27 cellular contexts compared by ENCODE assay signal in genomic region chr4:176198316-176198903, GRCh38. TPM values are rescaled to one million over a fixed set of nuclear protein-coding genes. Genes with fewer than 3 reads are reported as not detected.
DNase-seq lines count a peak whose midpoint lies in the region; ATAC-seq, FAIRE-seq and TF ChIP-seq lines count a peak whose summit lies in the region.
"Had no signal": no experiment of that assay in that cellular context is flagged by ENCODE, and none has a peak within 500 bp of the region (broad histone marks: within the 10 kb centered on the region; RNA-seq: fewer than 3 reads in every experiment).

No MANE protein-coding gene starts in this region.

- TF ChIP-seq CTCF in H1 (IDR thresholded peaks at IDR 0.05; ENCODE audit: control extremely low read depth in 1 of 3, insufficient read depth in 1 of 3, low read depth in 1 of 3, low read length in 3 of 3) = no peak
- TF ChIP-seq CTCF in osteoblast (IDR thresholded peaks at IDR 0.05; ENCODE audit: extremely low read depth, low read depth, low read length) = no peak

- POLR2A ChIA-PET in H1 (lab: Charles Lee; ENCODE audit: partially characterized antibody) = no interaction called here

- H4K20me1 ChIP-seq in H1 (replicated peaks in 1 of 2; ENCODE audit: control insufficient read depth in 1 of 2, insufficient read depth in 2 of 2, low read length in 2 of 2) (no peaks in the 10 kb centered on the region), osteoblast (ENCODE audit: insufficient read depth, low read length) (no peaks in the 10 kb centered on the region)

- no peak overlapping the region for H3K23ac ChIP-seq in H1 (ENCODE audit: insufficient read length)

- H2BK15ac ChIP-seq in H1 (ENCODE audit: low read length) = no peak overlapping the region

- no peak for FAIRE-seq in H1 (lab: Jason Lieb, UNC)
- FAIRE-seq: astrocyte, GM12892 had no signal

- H3K4me2 ChIP-seq in H1 (ENCODE audit: insufficient read depth in 1 of 2, low read depth in 2 of 2, low read length in 2 of 2) (no peak overlapping the region), osteoblast (ENCODE audit: insufficient read depth, low read length) (no peak overlapping the region)

- H3K4me3 ChIP-seq in H1 (ENCODE audit: extremely low read depth in 1 of 4, insufficient read depth in 2 of 4, low read depth in 3 of 4, low read length in 4 of 4) = no peak overlapping the region
- no peak overlapping the region for H3K4me3 ChIP-seq in osteoblast (ENCODE audit: insufficient read depth, low read length)
- H3K4me3 ChIP-seq: skin epidermis, testis had no signal

- intact Hi-C loops in sciatic nerve (cut with DNase I) = no loop called here

- H3K79me2 ChIP-seq in H1 (ENCODE audit: control insufficient read depth in 1 of 2, insufficient read depth in 2 of 2, low read length in 2 of 2) (no peaks in the 10 kb centered on the region), osteoblast (ENCODE audit: insufficient read depth, low read length) (no peaks in the 10 kb centered on the region)

- DNase-seq in DMS 273 (lab: John Stamatoyannopoulos, UW; ENCODE audit: unreplicated experiment) (peak; percentile 12), DMS 273 treated with DMSO at 0.1 percent for 48 hours (lab: John Stamatoyannopoulos, UW) (no peak), NCI-H1105 treated with DMSO at 0.1 percent for 48 hours (lab: John Stamatoyannopoulos, UW) (peak; percentile 58), H1 (ENCODE audit: low read depth in 1 of 2, low spot score in 2 of 2) (no peak), osteoblast (ENCODE audit: insufficient read length, low spot score, missing footprints) (no peak), sciatic nerve (ENCODE audit: low spot score) (no peak)
- DNase-seq: activated CD4-positive, alpha-beta T cell treated with anti-CD3 and anti-CD28 coated beads, Interleukin-2, amount 10 ng/mL, durations not matched to agents 24 days and 14 days; activated CD8-positive, alpha-beta memory T cell treated with anti-CD3 and anti-CD28 coated beads, Interleukin-2, amount 10 ng/mL, durations not matched to agents 7 days and 5 days; activated naive CD8-positive, alpha-beta T cell treated with anti-CD3 and anti-CD28 coated beads for 36 hours; CD4-positive, alpha-beta T cell; central memory CD4-positive, alpha-beta T cell; dermis blood vessel endothelial cell; head of caudate nucleus; NCI-H1048; NCI-H2171; nephron progenitor cell; posterior cingulate gyrus; testis had no signal

- CTCF ChIA-PET in H1 (lab: Charles Lee; ENCODE audit: partially characterized antibody) = interaction anchor here (1.0 to 1.7 kb wide), 4 partner anchors 9 to 143 kb away, joined by 3 to 5 read pairs (median 4); no protein-coding TSS in a partner anchor

- H3K36me3 ChIP-seq in H1 (ENCODE audit: control insufficient read depth in 2 of 4, insufficient read depth in 4 of 4, low read length in 3 of 4) (no peaks in the 10 kb centered on the region), osteoblast (ENCODE audit: insufficient read depth, low read length) (no peaks in the 10 kb centered on the region)

- no peak overlapping the region for H2AK5ac ChIP-seq in H1 (ENCODE audit: low read depth, low read length)

- H3K9ac ChIP-seq in H1 (replicated peaks in 1 of 4; ENCODE audit: extremely low read depth in 1 of 4, low read depth in 3 of 4, low read length in 3 of 4) = no peak overlapping the region; a peak in 1 of 7 replicates

- no peak overlapping the region for H2BK12ac ChIP-seq in H1 (ENCODE audit: low read depth, low read length)

- no peaks in the 10 kb centered on the region for H3K79me1 ChIP-seq in H1 (ENCODE audit: low read depth, low read length)

- H3K27ac ChIP-seq in H1 (ENCODE audit: low read depth, low read length) = no peak overlapping the region
- no peak overlapping the region for H3K27ac ChIP-seq in osteoblast (ENCODE audit: low read depth, low read length)
- H3K27ac ChIP-seq: 22Rv1, skin epidermis, testis had no signal

- H3K56ac ChIP-seq in H1 (replicated peaks; ENCODE audit: insufficient read length, low read depth, low read length) = no peak overlapping the region

- no peaks in the 10 kb centered on the region for H3K9me3 ChIP-seq in H1 (ENCODE audit: insufficient read depth in 2 of 2, low read depth in 1 of 2, low read length in 1 of 2)
- no peaks in the 10 kb centered on the region for H3K9me3 ChIP-seq in osteoblast (ENCODE audit: low read depth, low read length)
- H3K9me3 ChIP-seq: testis had no signal

- 80% methylated on average over 8 of the region's 8 CpGs; no CpG with 5 or more reads in 1 of the 2 experiments for WGBS in H1 (ENCODE audit: extremely low coverage in 1 of 2, insufficient coverage in 1 of 2, insufficient read length in 1 of 2, insufficient replicate concordance in 2 of 2, low coverage in 1 of 2, low lambda C conversion rate in 2 of 2, missing lambda C conversion rate in 1 of 2), 2 experiments

- no peak overlapping the region for H4K91ac ChIP-seq in H1 (replicated peaks; ENCODE audit: insufficient read length, low read length)

- H2AFZ ChIP-seq in H1 (ENCODE audit: low read length) (peak overlapping the region; percentile 65; the same call in 1 of the 2 replicates), osteoblast (ENCODE audit: low read length) (peak overlapping the region; percentile 39)

- peaks cover 2% of the 10 kb centered on the region; the same call in 1 of the 2 replicates for H3K23me2 ChIP-seq in H1 (ENCODE audit: low read depth, low read length)

- no peak overlapping the region for H2BK20ac ChIP-seq in H1 (ENCODE audit: low read length)

- no peak for TF ChIP-seq EP300 in H1 (IDR thresholded peaks at IDR 0.05; ENCODE audit: borderline replicate concordance in 1 of 2, low read depth in 2 of 2, low read length in 2 of 2)

- H3K27me3 ChIP-seq in H1 (replicated peaks in 1 of 4; ENCODE audit: control insufficient read depth in 3 of 4, extremely low read depth in 1 of 4, insufficient read depth in 3 of 4, low read length in 3 of 4) (no peaks in the 10 kb centered on the region), osteoblast (ENCODE audit: insufficient read depth, low read length) (no peaks in the 10 kb centered on the region)
- H3K27me3 ChIP-seq: testis had no signal

- 0 out of 4 replicates have a peak, but pooled peaks of 1 of the 2 experiments have one; percentile 1 for TF ChIP-seq RAD21 in H1 (IDR thresholded peaks at IDR 0.05 in 1 of 2, conservative IDR thresholded peaks at IDR 0.05 in 1 of 2; ENCODE audit: low read depth in 2 of 2, low read length in 2 of 2)

- no peak for ATAC-seq in GM18870 (IDR thresholded peaks at IDR 0.05; ENCODE audit: unreplicated experiment)
- no peak for ATAC-seq in GM21737 (IDR thresholded peaks at IDR 0.05; ENCODE audit: unreplicated experiment)
- ATAC-seq in sciatic nerve = no peak
- ATAC-seq: activated CD8-positive, alpha-beta memory T cell treated with anti-CD3 and anti-CD28 coated beads, Interleukin-2, amount 10 ng/mL, durations not matched to agents 7 days and 5 days; left lobe of liver; stimulated activated memory B cell treated with anti-CD40 and anti-IgM and Interleukin-4, amounts not matched to agents 10 μg/mL and 1 μg/mL and 100 μg/mL, for 72 hours had no signal

- H2BK5ac ChIP-seq in H1 (ENCODE audit: low read depth, low read length) = no peak overlapping the region

- H3K4ac ChIP-seq in H1 (replicated peaks; ENCODE audit: insufficient read length, low read depth, low read length) = no peak overlapping the region

- no peak overlapping the region for H4K5ac ChIP-seq in H1 (ENCODE audit: insufficient read length, low read depth, low read length)

- no peak overlapping the region for H3K14ac ChIP-seq in H1 (ENCODE audit: insufficient read length)

- H3K4me1 ChIP-seq in H1 (replicated peaks in 1 of 4; ENCODE audit: control insufficient read depth in 3 of 4, insufficient read depth in 4 of 4, low read length in 3 of 4) = peaks cover 0 to 3% (median 1%) of the 10 kb centered on the region in 4 experiments; a peak in 4 of 7 replicates
- H3K4me1 ChIP-seq in osteoblast (ENCODE audit: insufficient read depth, low read length) = peaks cover 18% of the 10 kb centered on the region
- H3K4me1 ChIP-seq: testis had no signal

- no peak overlapping the region for H3K18ac ChIP-seq in H1 (ENCODE audit: extremely low read depth, low read length)

- TF ChIP-seq POLR2A in H1 (IDR thresholded peaks at IDR 0.05; ENCODE audit: control extremely low read depth in 1 of 2, low read depth in 2 of 2, low read length in 2 of 2) = no peak

- H4K8ac ChIP-seq in H1 (ENCODE audit: extremely low read depth, insufficient read depth, low read length) = no peak overlapping the region

- no peak overlapping the region for H2BK120ac ChIP-seq in H1 (replicated peaks; ENCODE audit: low read depth, low read length)

TF ChIP-seq in H1, 55 proteins besides CTCF, POLR2A, EP300 and RAD21 (continues in another document):
- TF ChIP-seq BRCA1 (IDR thresholded peaks at IDR 0.05; ENCODE audit: low read depth, low read length) = no peak
- no peak for TF ChIP-seq KDM1A (IDR thresholded peaks at IDR 0.05; ENCODE audit: borderline replicate concordance, low read length)
- TF ChIP-seq CHD1 (IDR thresholded peaks at IDR 0.05; ENCODE audit: low read depth, low read length) = no peak
- no peak for TF ChIP-seq TBP (IDR thresholded peaks at IDR 0.05; ENCODE audit: low read depth, low read length)
- TF ChIP-seq CHD2 (IDR thresholded peaks at IDR 0.05; ENCODE audit: low read length) = no peak
- TF ChIP-seq FOSL1 (IDR thresholded peaks at IDR 0.05; ENCODE audit: insufficient read depth, low read depth, low read length) = no peak
- no peak for TF ChIP-seq GTF2F1 (IDR thresholded peaks at IDR 0.05; ENCODE audit: borderline replicate concordance, low read depth, low read length)
- TF ChIP-seq SP2 (IDR thresholded peaks at IDR 0.05; ENCODE audit: low read length) = no peak
- TF ChIP-seq HDAC2 (IDR thresholded peaks at IDR 0.05; ENCODE audit: borderline replicate concordance in 1 of 2, low read depth in 2 of 2, low read length in 2 of 2) = no peak
- TF ChIP-seq USF2 (IDR thresholded peaks at IDR 0.05; ENCODE audit: low read length) = no peak

RNA-seq across cellular contexts. Expression of gene SPATA4, which starts 3.0 kb away (rescaled TPM):
- total RNA-seq in H1 (2021; fragmentation: NEBNext Ultra II Directional; extraction: Animal tissue kit (Norgen Biotek cat#: 25700)) = not detected in 2 replicates
- not detected in 2 replicates for polyA plus RNA-seq in H1 (2011; rRNA removed)
- not detected for polyA plus RNA-seq in H1 (2011; cell fraction: cytosol; rRNA removed)
- not detected for polyA plus RNA-seq in H1 (2011; cell fraction: nucleus; rRNA removed)
- not detected in 4 replicates for polyA plus RNA-seq in H1 (2012, experiment 1 of 2)
- polyA plus RNA-seq in H1 (2012, experiment 2 of 2) = not detected
- 0.02 TPM for polyA plus RNA-seq in H1 (2013, experiment 1 of 2)
- 0.06 TPM for polyA plus RNA-seq in H1 (2013, experiment 2 of 2)
- not detected in 2 replicates for polyA minus RNA-seq in H1 (2011; rRNA and poly(A)+ RNA removed)
- polyA minus RNA-seq in H1 (2011; cell fraction: cytosol; rRNA and poly(A)+ RNA removed) = not detected
- polyA minus RNA-seq in H1 (2011; cell fraction: nucleus; rRNA and poly(A)+ RNA removed) = not detected
- 0.59 and 0.72 TPM in 2 replicates for total RNA-seq in osteoblast
- not detected for total RNA-seq in sciatic nerve
- total RNA-seq: activated CD4-positive, alpha-beta T cell treated with anti-CD3 and anti-CD28 coated beads, Interleukin-2, amount 10 ng/mL, durations not matched to agents 24 days and 14 days; activated CD8-positive, alpha-beta memory T cell treated with anti-CD3 and anti-CD28 coated beads, Interleukin-2, amount 10 ng/mL, durations not matched to agents 7 days and 5 days; activated naive CD8-positive, alpha-beta T cell treated with anti-CD3 and anti-CD28 coated beads for 36 hours; CD4-positive, alpha-beta T cell; dermis blood vessel endothelial cell; left lobe of liver; RPMI7951 had no signal

Comparison
In these comparisons a context has a peak if more than half of its experiments do, and no peak if none do; other contexts are left out.
1. DNase-seq: peak in DMS 273 (single experiment) and NCI-H1105 treated with DMSO at 0.1 percent for 48 hours (single experiment); none in DMS 273 treated with DMSO at 0.1 percent for 48 hours (single experiment), H1 (0 of 2), osteoblast (single experiment) and sciatic nerve (single experiment).